ENCODE assay signal across 25 cellular contexts in genomic region chr10:79436850-79437103, GRCh38. TPM values are rescaled to one million over a fixed set of nuclear protein-coding genes. Genes with fewer than 3 reads are reported as not detected.
A peak's percentile ranks its signal among the peaks of the same experiment; 100 is the strongest.
DNase-seq lines count a peak whose midpoint lies in the region; ATAC-seq and TF ChIP-seq lines count a peak whose summit lies in the region.
"Had no signal": no experiment of that assay in that cellular context is flagged by ENCODE, and none has a peak within 500 bp of the region (broad histone marks: within the 10 kb centered on the region; RNA-seq: fewer than 3 reads in every experiment).

No MANE protein-coding gene starts in this region.

- H3K23ac ChIP-seq in neuronal stem cell (ENCODE audit: low read depth, low read length, poor library complexity): no peak overlapping the region

- no peak for ATAC-seq in GM18519 (IDR thresholded peaks at IDR 0.05; ENCODE audit: low FRiP score, unreplicated experiment)
- ATAC-seq: activated CD8-positive, alpha-beta T cell treated with anti-CD3 and anti-CD28 coated beads for 36 hours; Panc1; sciatic nerve; WTC11 had no signal

- TF ChIP-seq POLR2A in erythroblast (IDR thresholded peaks at IDR 0.05; ENCODE audit: low read length): no peak

- H3K9me3 ChIP-seq in ascending aorta (no peaks in the 10 kb centered on the region), neuronal stem cell (replicated peaks in 1 of 2; ENCODE audit: control insufficient read depth in 2 of 2, insufficient read depth in 1 of 2, low read depth in 1 of 2, low read length in 2 of 2) (no peaks in the 10 kb centered on the region)
- H3K9me3 ChIP-seq: neutrophil, SK-N-SH had no signal

- no peak for DNase-seq in HFFc6
- DNase-seq in ascending aorta (ENCODE audit: low spot score in 2 of 2): no peak
- no peak for DNase-seq in neuronal stem cell (ENCODE audit: low spot score)
- no peak for DNase-seq in erythroblast (lab: John Stamatoyannopoulos, UW)
- no peak for DNase-seq in osteocyte (ENCODE audit: extremely low spot score, unreplicated experiment)
- no peak for DNase-seq in NCI-H1048 (lab: John Stamatoyannopoulos, UW)
- DNase-seq: activated CD8-positive, alpha-beta T cell treated with anti-CD3 and anti-CD28 coated beads for 36 hours; activated naive CD4-positive, alpha-beta T cell treated with anti-CD3 and anti-CD28 coated beads, Interleukin-2, amount 50 U/mL, for 16 hours; activated T-cell treated with anti-CD3 and anti-CD28 coated beads, Interleukin-2, amount 50 U/mL, for 24 hours; DMS79; NCI-H1694 treated with DMSO at 0.1 percent for 48 hours; NCI-H2227 treated with DMSO at 0.1 percent for 48 hours; NCI-H82; SK-N-SH; stimulated activated CD4-positive, alpha-beta T cell treated with anti-CD3 and anti-CD28 coated beads, Interleukin-1b, Interleukin-23, amount 100 ng/mL, for 48 hours had no signal

- intact Hi-C loops in ascending aorta (cut with DNase I): no loop called here

- H3K18ac ChIP-seq in neuronal stem cell (ENCODE audit: low read length): no peak overlapping the region

- H3K27me3 ChIP-seq in ascending aorta: no peaks in the 10 kb centered on the region
- no peaks in the 10 kb centered on the region for H3K27me3 ChIP-seq in neuronal stem cell (ENCODE audit: control insufficient read depth in 3 of 3, insufficient read depth in 3 of 3, low read depth in 1 of 3, low read length in 3 of 3)

- H3K27ac Mint-ChIP-seq in HFFc6: peak overlapping the region; percentile 56; the same call in 1 of the 2 replicates
- H3K27ac Mint-ChIP-seq in osteocyte (ENCODE audit: unreplicated experiment): no peak overlapping the region
- H3K27ac Mint-ChIP-seq: activated CD8-positive, alpha-beta T cell treated with anti-CD3 and anti-CD28 coated beads for 36 hours; activated T-cell treated with anti-CD3 and anti-CD28 coated beads, Interleukin-2, amount 50 U/mL, for 24 hours; T-helper 2 cell treated with Interferon-gamma antibody and Interleukin-4, amounts not matched to agents 5 μg/mL and 100 μg/mL, for 36 hours had no signal

- H2BK120ac ChIP-seq in neuronal stem cell (ENCODE audit: low read depth, low read length): no peak overlapping the region

- no peak overlapping the region for H2AFZ ChIP-seq in neuronal stem cell (ENCODE audit: low read length)

- WGBS in neuronal stem cell (ENCODE audit: extremely low coverage in 2 of 2, insufficient read length in 2 of 2, insufficient replicate concordance in 1 of 2), 2 donors: no CpG with 5 or more reads among the region's 2 CpGs

- H2BK12ac ChIP-seq in neuronal stem cell (ENCODE audit: low read length): no peak overlapping the region

- no peaks in the 10 kb centered on the region for H3K79me1 ChIP-seq in neuronal stem cell (ENCODE audit: low read depth, low read length)

- peaks cover 3% of the 10 kb centered on the region for H3K27me3 Mint-ChIP-seq in HFFc6 (ENCODE audit: insufficient read depth)
- H3K27me3 Mint-ChIP-seq in osteocyte (ENCODE audit: unreplicated experiment): no peaks in the 10 kb centered on the region
- H3K27me3 Mint-ChIP-seq: activated CD8-positive, alpha-beta T cell treated with anti-CD3 and anti-CD28 coated beads for 36 hours; stimulated activated naive CD8-positive, alpha-beta T cell treated with anti-CD3 and anti-CD28 coated beads, Interleukin-15, Interleukin-2, amounts not matched to agents 100 ng/mL and 50 ng/mL, for 24 hours had no signal

- H2BK15ac ChIP-seq in neuronal stem cell (ENCODE audit: low read length): peak overlapping the region; percentile 42

- no peak overlapping the region for H3K4me2 ChIP-seq in neuronal stem cell (ENCODE audit: insufficient read depth, low read length, poor library complexity, severe bottlenecking)
- H3K4me2 ChIP-seq: SK-N-SH had no signal

- H3K36me3 ChIP-seq in ascending aorta (no peaks in the 10 kb centered on the region), neuronal stem cell (replicated peaks in 1 of 2; ENCODE audit: control insufficient read depth in 2 of 2, insufficient read depth in 2 of 2, low read length in 2 of 2) (no peaks in the 10 kb centered on the region)
- H3K36me3 ChIP-seq: neutrophil had no signal

- H3K36me3 Mint-ChIP-seq in HFFc6 (ENCODE audit: low read depth) (peaks cover 5% of the 10 kb centered on the region; the same call in 1 of the 2 replicates), osteocyte (ENCODE audit: unreplicated experiment) (peaks cover 32% of the 10 kb centered on the region)
- H3K36me3 Mint-ChIP-seq: WTC11 had no signal

- H3K27ac ChIP-seq in ascending aorta: peak overlapping the region; percentile 83 to 93
- no peak overlapping the region for H3K27ac ChIP-seq in neuronal stem cell (replicated peaks; ENCODE audit: low read length)
- H3K27ac ChIP-seq in temporal lobe (ENCODE audit: low read depth, low read length): peak overlapping the region; percentile 91
- H3K27ac ChIP-seq: foreskin keratinocyte, HL-60, neutrophil had no signal

- H3K14ac ChIP-seq in neuronal stem cell (ENCODE audit: low read length): no peak overlapping the region

- H2BK5ac ChIP-seq in neuronal stem cell (ENCODE audit: low read length): no peak overlapping the region

- TF ChIP-seq CTCF in HFFc6 (IDR thresholded peaks at IDR 0.05): no peak
- TF ChIP-seq CTCF in ascending aorta (IDR thresholded peaks at IDR 0.05): no peak
- TF ChIP-seq CTCF in osteocyte (IDR thresholded peaks at IDR 0.05): no peak

- no peak overlapping the region for H3K4ac ChIP-seq in neuronal stem cell (ENCODE audit: low read length)

- no peak overlapping the region for H4K8ac ChIP-seq in neuronal stem cell (ENCODE audit: low read depth, low read length)

- H3K4me3 Mint-ChIP-seq in HFFc6 (no peak overlapping the region), osteocyte (ENCODE audit: unreplicated experiment) (no peak overlapping the region)
- H3K4me3 Mint-ChIP-seq: activated CD8-positive, alpha-beta T cell treated with anti-CD3 and anti-CD28 coated beads for 36 hours; activated T-cell treated with anti-CD3 and anti-CD28 coated beads, Interleukin-2, amount 50 U/mL, for 24 hours; stimulated activated naive CD8-positive, alpha-beta T cell treated with anti-CD3 and anti-CD28 coated beads, Interleukin-15, Interleukin-2, amounts not matched to agents 100 ng/mL and 50 ng/mL, for 24 hours; T-helper 2 cell treated with Interferon-gamma antibody and Interleukin-4, amounts not matched to agents 5 μg/mL and 100 μg/mL, for 36 hours; WTC11 had no signal

- H3K4me3 ChIP-seq in ascending aorta: no peak overlapping the region
- H3K4me3 ChIP-seq in neuronal stem cell (ENCODE audit: low read length in 2 of 2): no peak overlapping the region

- H3K4me1 Mint-ChIP-seq in HFFc6 (ENCODE audit: low read depth) (peaks cover 90% of the 10 kb centered on the region), osteocyte (ENCODE audit: unreplicated experiment) (peaks cover 96% of the 10 kb centered on the region)

- H4K91ac ChIP-seq in neuronal stem cell (ENCODE audit: low read depth, low read length, poor library complexity): no peak overlapping the region

- peak overlapping the region; percentile 35 for H2AK5ac ChIP-seq in neuronal stem cell (ENCODE audit: low read depth, low read length)

- H3K4me1 ChIP-seq in ascending aorta: peaks cover 20 to 70% of the 10 kb centered on the region in 2 donors
- H3K4me1 ChIP-seq in neuronal stem cell (ENCODE audit: control insufficient read depth in 2 of 2, insufficient read depth in 1 of 2, low read depth in 1 of 2, low read length in 2 of 2): peaks cover 0 to 14% of the 10 kb centered on the region in 2 donors

- H3K9ac ChIP-seq in neuronal stem cell (ENCODE audit: low read depth, low read length, poor library complexity): no peak overlapping the region
- H3K9ac ChIP-seq: SK-N-SH had no signal

- H3K9me3 Mint-ChIP-seq in HFFc6 (no peaks in the 10 kb centered on the region), osteocyte (ENCODE audit: unreplicated experiment) (no peaks in the 10 kb centered on the region)
- H3K9me3 Mint-ChIP-seq: activated CD8-positive, alpha-beta T cell treated with anti-CD3 and anti-CD28 coated beads for 36 hours; activated T-cell treated with anti-CD3 and anti-CD28 coated beads, Interleukin-2, amount 50 U/mL, for 24 hours; stimulated activated naive CD8-positive, alpha-beta T cell treated with anti-CD3 and anti-CD28 coated beads, Interleukin-15, Interleukin-2, amounts not matched to agents 100 ng/mL and 50 ng/mL, for 24 hours; T-helper 2 cell treated with Interferon-gamma antibody and Interleukin-4, amounts not matched to agents 5 μg/mL and 100 μg/mL, for 36 hours; WTC11 had no signal

RNA-seq across cellular contexts. Expression of gene ZCCHC24, which starts 8.6 kb away (rescaled TPM):
- total RNA-seq in HFFc6 (2021; fragmentation: NEBNext Ultra II Directional; extraction: Animal tissue kit (Norgen Biotek cat#: 25700)): 10 to 100 TPM; 33.2 to 40.3 (median 37.5) TPM
- total RNA-seq in ascending aorta (180 TPM), temporal lobe (5.7 TPM), osteocyte (85.7 and 88.3 TPM in 2 replicates)
- 10.6 TPM for polyA plus RNA-seq in neuronal stem cell (2013, experiment 1 of 2)
- 10.3 TPM for polyA plus RNA-seq in neuronal stem cell (2013, experiment 2 of 2)
